ENCODE assay signal across 2 cellular contexts in the genomic region with DNA sequence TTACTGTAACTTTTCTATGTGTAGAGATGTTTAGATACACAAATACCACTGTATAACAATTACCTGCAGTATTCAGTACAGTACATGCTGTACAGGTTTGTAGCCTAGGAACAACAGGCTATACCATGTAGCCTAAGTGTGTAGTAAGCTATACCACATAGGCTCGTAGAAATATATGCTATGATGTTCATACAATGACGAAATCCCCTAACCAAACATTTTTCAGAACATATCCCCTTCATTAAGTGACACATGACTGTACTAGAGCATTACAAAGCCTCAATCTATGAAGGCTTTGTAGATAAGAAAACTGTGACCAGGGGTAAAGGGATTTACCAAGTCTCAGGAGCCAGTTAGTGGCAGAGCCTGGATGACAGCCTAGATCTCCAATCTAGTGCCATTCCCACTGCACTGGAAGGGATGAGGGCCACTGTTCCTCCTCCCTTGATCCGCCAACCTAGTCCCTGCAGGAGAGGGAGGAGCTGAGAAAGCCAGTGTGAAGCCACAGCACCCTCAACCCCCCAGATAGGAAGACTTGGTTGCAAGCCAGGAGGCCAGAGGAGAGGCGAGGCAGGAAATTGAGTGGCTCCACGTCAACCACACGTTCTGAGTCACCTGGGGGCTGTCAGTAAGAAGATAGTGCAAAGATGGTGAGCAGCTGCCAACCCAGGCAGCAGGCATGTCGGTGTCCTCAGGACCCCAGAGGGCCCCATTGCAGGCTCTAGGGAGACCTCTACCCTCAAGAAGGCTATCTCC.
A peak's percentile ranks its signal among the peaks of the same experiment; 100 is the strongest.
TF ChIP-seq lines count a peak whose summit lies in the region.

No MANE protein-coding gene starts in this region.

TF ChIP-seq in HEK293, 187 proteins besides CTCF, POLR2A, EP300 and RAD21 (continued from another document):
- TF ChIP-seq, protein P1, sequence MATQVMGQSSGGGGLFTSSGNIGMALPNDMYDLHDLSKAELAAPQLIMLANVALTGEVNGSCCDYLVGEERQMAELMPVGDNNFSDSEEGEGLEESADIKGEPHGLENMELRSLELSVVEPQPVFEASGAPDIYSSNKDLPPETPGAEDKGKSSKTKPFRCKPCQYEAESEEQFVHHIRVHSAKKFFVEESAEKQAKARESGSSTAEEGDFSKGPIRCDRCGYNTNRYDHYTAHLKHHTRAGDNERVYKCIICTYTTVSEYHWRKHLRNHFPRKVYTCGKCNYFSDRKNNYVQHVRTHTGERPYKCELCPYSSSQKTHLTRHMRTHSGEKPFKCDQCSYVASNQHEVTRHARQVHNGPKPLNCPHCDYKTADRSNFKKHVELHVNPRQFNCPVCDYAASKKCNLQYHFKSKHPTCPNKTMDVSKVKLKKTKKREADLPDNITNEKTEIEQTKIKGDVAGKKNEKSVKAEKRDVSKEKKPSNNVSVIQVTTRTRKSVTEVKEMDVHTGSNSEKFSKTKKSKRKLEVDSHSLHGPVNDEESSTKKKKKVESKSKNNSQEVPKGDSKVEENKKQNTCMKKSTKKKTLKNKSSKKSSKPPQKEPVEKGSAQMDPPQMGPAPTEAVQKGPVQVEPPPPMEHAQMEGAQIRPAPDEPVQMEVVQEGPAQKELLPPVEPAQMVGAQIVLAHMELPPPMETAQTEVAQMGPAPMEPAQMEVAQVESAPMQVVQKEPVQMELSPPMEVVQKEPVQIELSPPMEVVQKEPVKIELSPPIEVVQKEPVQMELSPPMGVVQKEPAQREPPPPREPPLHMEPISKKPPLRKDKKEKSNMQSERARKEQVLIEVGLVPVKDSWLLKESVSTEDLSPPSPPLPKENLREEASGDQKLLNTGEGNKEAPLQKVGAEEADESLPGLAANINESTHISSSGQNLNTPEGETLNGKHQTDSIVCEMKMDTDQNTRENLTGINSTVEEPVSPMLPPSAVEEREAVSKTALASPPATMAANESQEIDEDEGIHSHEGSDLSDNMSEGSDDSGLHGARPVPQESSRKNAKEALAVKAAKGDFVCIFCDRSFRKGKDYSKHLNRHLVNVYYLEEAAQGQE (tag by site-specific recombination; IDR thresholded peaks at IDR 0.05) = no peak
- TF ChIP-seq ZNF664 (tag by site-specific recombination; IDR thresholded peaks at IDR 0.05) (no peak), ZNF121 (tag by site-specific recombination; IDR thresholded peaks at IDR 0.05) (no peak), ZNF561 (tag by site-specific recombination; IDR thresholded peaks at IDR 0.05; ENCODE audit: borderline replicate concordance) (no peak), GLIS1 (tag by site-specific recombination; IDR thresholded peaks at IDR 0.05) (peak; percentile 80), YY1 (tag by site-specific recombination; IDR thresholded peaks at IDR 0.05) (no peak)
TF ChIP-seq in HEK293: peak in this region for 3.

TF ChIP-seq in K562, 482 proteins besides CTCF, POLR2A, EP300 and RAD21 (continued from another document):
- TF ChIP-seq, protein P2, sequence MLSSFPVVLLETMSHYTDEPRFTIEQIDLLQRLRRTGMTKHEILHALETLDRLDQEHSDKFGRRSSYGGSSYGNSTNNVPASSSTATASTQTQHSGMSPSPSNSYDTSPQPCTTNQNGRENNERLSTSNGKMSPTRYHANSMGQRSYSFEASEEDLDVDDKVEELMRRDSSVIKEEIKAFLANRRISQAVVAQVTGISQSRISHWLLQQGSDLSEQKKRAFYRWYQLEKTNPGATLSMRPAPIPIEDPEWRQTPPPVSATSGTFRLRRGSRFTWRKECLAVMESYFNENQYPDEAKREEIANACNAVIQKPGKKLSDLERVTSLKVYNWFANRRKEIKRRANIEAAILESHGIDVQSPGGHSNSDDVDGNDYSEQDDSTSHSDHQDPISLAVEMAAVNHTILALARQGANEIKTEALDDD (IDR thresholded peaks at IDR 0.05) = 0 out of 2 replicates have a peak, but pooled peaks have one; percentile 48
- TF ChIP-seq, protein P3, sequence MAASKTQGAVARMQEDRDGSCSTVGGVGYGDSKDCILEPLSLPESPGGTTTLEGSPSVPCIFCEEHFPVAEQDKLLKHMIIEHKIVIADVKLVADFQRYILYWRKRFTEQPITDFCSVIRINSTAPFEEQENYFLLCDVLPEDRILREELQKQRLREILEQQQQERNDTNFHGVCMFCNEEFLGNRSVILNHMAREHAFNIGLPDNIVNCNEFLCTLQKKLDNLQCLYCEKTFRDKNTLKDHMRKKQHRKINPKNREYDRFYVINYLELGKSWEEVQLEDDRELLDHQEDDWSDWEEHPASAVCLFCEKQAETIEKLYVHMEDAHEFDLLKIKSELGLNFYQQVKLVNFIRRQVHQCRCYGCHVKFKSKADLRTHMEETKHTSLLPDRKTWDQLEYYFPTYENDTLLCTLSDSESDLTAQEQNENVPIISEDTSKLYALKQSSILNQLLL (CRISPR knock-in tag; IDR thresholded peaks at IDR 0.05; ENCODE audit: borderline replicate concordance) = no peak
- TF ChIP-seq ZC3H8 (IDR thresholded peaks at IDR 0.05) (no peak), MBD2 (IDR thresholded peaks at IDR 0.05; ENCODE audit: borderline replicate concordance, low read depth) (0 out of 2 replicates have a peak, but pooled peaks have one; percentile 22), MXI1 (IDR thresholded peaks at IDR 0.05; ENCODE audit: low read depth, low read length) (no peak), ZNF263 (CRISPR knock-in tag; IDR thresholded peaks at IDR 0.05; ENCODE audit: borderline replicate concordance) (peak; percentile 58; the same call in 1 of the 2 replicates), JUND (IDR thresholded peaks at IDR 0.05; ENCODE audit: borderline replicate concordance, low read depth, low read length) (no peak; the same call in 1 of the 2 replicates), JUND (tag; IDR thresholded peaks at IDR 0.05; ENCODE audit: borderline replicate concordance, low read depth, low read length) (peak; percentile 23; the same call in 1 of the 3 replicates), SIN3A (IDR thresholded peaks at IDR 0.05; ENCODE audit: borderline replicate concordance in 2 of 2, control insufficient read depth in 1 of 2, low read depth in 2 of 2, low read length in 2 of 2) (no peak), CREB1 (IDR thresholded peaks at IDR 0.05) (no peak), CREB1 (CRISPR knock-in tag; IDR thresholded peaks at IDR 0.05) (0 out of 2 replicates have a peak, but pooled peaks have one; percentile 29), MYNN (IDR thresholded peaks at IDR 0.05) (peak; percentile 47; the same call in 1 of the 2 replicates), MYNN (CRISPR knock-in tag; IDR thresholded peaks at IDR 0.05) (no peak), YY1 (IDR thresholded peaks at IDR 0.05; ENCODE audit: borderline replicate concordance in 1 of 3, control insufficient read depth in 1 of 3, extremely low read depth in 1 of 3, insufficient read depth in 3 of 3, insufficient read length in 1 of 3, insufficient replicate concordance in 2 of 3, low read depth in 1 of 3, low read length in 2 of 3) (peak in 1 of 3 experiments; percentile 8), PTBP1 (IDR thresholded peaks at IDR 0.05; ENCODE audit: low read depth, low read length) (no peak), FOSL1 (tag; conservative IDR thresholded peaks at IDR 0.05) (peak; percentile 74), DIDO1 (tag; IDR thresholded peaks at IDR 0.05; ENCODE audit: low read depth) (no peak), ETV5 (CRISPR knock-in tag; IDR thresholded peaks at IDR 0.05; ENCODE audit: low read depth) (0 out of 2 replicates have a peak, but pooled peaks have one; percentile 51), THRAP3 (IDR thresholded peaks at IDR 0.05; ENCODE audit: borderline replicate concordance) (no peak), ARID1B (IDR thresholded peaks at IDR 0.05) (peak; percentile 56), ZFP36 (IDR thresholded peaks at IDR 0.05; ENCODE audit: low read depth, low read length, partially characterized antibody) (peak; percentile 77), TEAD4 (IDR thresholded peaks at IDR 0.05; ENCODE audit: low read length) (no peak), TEAD4 (CRISPR knock-in tag; IDR thresholded peaks at IDR 0.05; ENCODE audit: borderline replicate concordance) (no peak), CREM (IDR thresholded peaks at IDR 0.05; ENCODE audit: low read depth) (peak; percentile 52; the same call in 1 of the 2 replicates), TCF3 (CRISPR knock-in tag; IDR thresholded peaks at IDR 0.05) (peak; percentile 56), ZBTB8A (IDR thresholded peaks at IDR 0.05; ENCODE audit: partially characterized antibody) (no peak), CBFA2T3 (IDR thresholded peaks at IDR 0.05) (peak; percentile 57), NUFIP1 (IDR thresholded peaks at IDR 0.05; ENCODE audit: partially characterized antibody) (no peak), NFIC (IDR thresholded peaks at IDR 0.05) (peak; percentile 82)
- TF ChIP-seq, protein P4, sequence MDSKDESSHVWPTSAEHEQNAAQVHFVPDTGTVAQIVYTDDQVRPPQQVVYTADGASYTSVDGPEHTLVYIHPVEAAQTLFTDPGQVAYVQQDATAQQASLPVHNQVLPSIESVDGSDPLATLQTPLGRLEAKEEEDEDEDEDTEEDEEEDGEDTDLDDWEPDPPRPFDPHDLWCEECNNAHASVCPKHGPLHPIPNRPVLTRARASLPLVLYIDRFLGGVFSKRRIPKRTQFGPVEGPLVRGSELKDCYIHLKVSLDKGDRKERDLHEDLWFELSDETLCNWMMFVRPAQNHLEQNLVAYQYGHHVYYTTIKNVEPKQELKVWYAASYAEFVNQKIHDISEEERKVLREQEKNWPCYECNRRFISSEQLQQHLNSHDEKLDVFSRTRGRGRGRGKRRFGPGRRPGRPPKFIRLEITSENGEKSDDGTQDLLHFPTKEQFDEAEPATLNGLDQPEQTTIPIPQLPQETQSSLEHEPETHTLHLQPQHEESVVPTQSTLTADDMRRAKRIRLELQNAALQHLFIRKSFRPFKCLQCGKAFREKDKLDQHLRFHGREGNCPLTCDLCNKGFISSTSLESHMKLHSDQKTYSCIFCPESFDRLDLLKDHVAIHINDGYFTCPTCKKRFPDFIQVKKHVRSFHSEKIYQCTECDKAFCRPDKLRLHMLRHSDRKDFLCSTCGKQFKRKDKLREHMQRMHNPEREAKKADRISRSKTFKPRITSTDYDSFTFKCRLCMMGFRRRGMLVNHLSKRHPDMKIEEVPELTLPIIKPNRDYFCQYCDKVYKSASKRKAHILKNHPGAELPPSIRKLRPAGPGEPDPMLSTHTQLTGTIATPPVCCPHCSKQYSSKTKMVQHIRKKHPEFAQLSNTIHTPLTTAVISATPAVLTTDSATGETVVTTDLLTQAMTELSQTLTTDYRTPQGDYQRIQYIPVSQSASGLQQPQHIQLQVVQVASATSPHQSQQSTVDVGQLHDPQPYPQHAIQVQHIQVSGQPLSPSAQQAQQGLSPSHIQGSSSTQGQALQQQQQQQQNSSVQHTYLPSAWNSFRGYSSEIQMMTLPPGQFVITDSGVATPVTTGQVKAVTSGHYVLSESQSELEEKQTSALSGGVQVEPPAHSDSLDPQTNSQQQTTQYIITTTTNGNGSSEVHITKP (IDR thresholded peaks at IDR 0.05; ENCODE audit: partially characterized antibody) = peak; percentile 53
- TF ChIP-seq, protein P5, sequence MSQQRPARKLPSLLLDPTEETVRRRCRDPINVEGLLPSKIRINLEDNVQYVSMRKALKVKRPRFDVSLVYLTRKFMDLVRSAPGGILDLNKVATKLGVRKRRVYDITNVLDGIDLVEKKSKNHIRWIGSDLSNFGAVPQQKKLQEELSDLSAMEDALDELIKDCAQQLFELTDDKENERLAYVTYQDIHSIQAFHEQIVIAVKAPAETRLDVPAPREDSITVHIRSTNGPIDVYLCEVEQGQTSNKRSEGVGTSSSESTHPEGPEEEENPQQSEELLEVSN (IDR thresholded peaks at IDR 0.05; ENCODE audit: borderline replicate concordance in 1 of 2, extremely low read depth in 1 of 2, insufficient read depth in 1 of 2, insufficient read length in 1 of 2, low read depth in 1 of 2, low read length in 1 of 2, poor library complexity in 1 of 2, severe bottlenecking in 1 of 2) = peak in 1 of 2 experiments; percentile 8
- TF ChIP-seq, protein P6, sequence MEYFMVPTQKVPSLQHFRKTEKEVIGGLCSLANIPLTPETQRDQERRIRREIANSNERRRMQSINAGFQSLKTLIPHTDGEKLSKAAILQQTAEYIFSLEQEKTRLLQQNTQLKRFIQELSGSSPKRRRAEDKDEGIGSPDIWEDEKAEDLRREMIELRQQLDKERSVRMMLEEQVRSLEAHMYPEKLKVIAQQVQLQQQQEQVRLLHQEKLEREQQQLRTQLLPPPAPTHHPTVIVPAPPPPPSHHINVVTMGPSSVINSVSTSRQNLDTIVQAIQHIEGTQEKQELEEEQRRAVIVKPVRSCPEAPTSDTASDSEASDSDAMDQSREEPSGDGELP (CRISPR knock-in tag; IDR thresholded peaks at IDR 0.05; ENCODE audit: borderline replicate concordance) = peak; percentile 54; the same call in 1 of the 2 replicates
- TF ChIP-seq, protein P7, sequence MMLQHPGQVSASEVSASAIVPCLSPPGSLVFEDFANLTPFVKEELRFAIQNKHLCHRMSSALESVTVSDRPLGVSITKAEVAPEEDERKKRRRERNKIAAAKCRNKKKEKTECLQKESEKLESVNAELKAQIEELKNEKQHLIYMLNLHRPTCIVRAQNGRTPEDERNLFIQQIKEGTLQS (IDR thresholded peaks at IDR 0.05) = peak; percentile 57
- TF ChIP-seq, protein P7 (CRISPR knock-in tag; conservative IDR thresholded peaks at IDR 0.05) = no peak
- TF ChIP-seq, protein P8, sequence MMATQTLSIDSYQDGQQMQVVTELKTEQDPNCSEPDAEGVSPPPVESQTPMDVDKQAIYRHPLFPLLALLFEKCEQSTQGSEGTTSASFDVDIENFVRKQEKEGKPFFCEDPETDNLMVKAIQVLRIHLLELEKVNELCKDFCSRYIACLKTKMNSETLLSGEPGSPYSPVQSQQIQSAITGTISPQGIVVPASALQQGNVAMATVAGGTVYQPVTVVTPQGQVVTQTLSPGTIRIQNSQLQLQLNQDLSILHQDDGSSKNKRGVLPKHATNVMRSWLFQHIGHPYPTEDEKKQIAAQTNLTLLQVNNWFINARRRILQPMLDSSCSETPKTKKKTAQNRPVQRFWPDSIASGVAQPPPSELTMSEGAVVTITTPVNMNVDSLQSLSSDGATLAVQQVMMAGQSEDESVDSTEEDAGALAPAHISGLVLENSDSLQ (IDR thresholded peaks at IDR 0.05) = peak; percentile 29; the same call in 1 of the 2 replicates
TF ChIP-seq in K562: peak in this region for 23.
